ENCODE assay signal across 16 cellular contexts in the genomic region with DNA sequence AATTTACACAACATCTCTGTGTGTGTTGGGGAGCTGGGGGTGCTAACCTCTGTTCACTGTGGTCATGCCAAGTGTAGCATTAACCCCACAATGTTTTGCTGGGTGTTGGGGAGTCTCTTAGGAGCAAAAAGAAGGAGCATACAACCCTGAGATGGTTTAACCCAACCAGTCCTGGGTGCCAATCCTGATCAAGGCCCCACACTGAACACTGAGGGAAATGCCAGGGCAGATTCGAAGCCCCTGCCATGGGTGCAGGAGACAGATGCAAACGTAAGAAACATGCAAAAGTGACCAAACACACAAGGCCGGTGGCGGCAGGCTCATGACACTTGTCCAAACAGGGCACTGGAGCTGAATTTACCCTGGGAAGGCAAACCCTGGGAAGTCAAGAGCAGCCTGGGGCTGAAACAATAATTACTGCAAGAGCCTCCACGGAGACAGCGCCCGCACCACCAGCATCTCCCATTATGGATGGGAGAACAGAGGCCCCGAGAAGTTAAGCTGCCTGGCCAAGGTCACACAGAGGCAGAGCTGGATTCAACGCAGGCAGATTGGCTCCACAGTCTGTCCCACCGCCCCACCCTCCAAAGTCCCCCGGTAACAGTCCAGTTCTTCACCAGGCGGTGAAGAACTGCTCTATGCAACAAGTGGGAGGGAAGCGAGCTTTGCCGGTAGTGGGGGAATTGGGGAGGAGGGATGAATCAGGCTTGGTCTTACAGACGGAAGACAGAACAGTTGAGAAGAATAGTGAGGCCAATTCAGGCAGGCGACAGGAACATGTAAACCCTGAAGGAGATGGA. TPM values are rescaled to one million over a fixed set of nuclear protein-coding genes. Genes with fewer than 3 reads are reported as not detected.
DNase-seq lines count a peak whose midpoint lies in the region; ATAC-seq and TF ChIP-seq lines count a peak whose summit lies in the region.
"Had no signal": no experiment of that assay in that cellular context is flagged by ENCODE, and none has a peak within 500 bp of the region (broad histone marks: within the 10 kb centered on the region; RNA-seq: fewer than 3 reads in every experiment).

No MANE protein-coding gene starts in this region.

- no peaks in the 10 kb centered on the region for H3K4me1 ChIP-seq in endodermal cell (ENCODE audit: control insufficient read depth, insufficient read depth, low read length)
- peaks cover 5 to 79% (median 60%) of the 10 kb centered on the region in 4 donors for H3K4me1 ChIP-seq in tibial nerve

- WGBS in endodermal cell (ENCODE audit: insufficient coverage in 1 of 2, insufficient read length in 1 of 2), 2 experiments = 82 to 90% methylated on average over 9 to 16 of the region's 16 CpGs
- WGBS in tibial nerve, 2 donors = 61 to 66% methylated on average over 16 of the region's 16 CpGs

- H3K27ac Mint-ChIP-seq in endodermal cell (no peak overlapping the region), neural crest cell (ENCODE audit: unreplicated experiment) (peak overlapping the region; percentile 35)

- H3K9me3 Mint-ChIP-seq in endodermal cell (no peaks in the 10 kb centered on the region), neural crest cell (no peaks in the 10 kb centered on the region)

- no peak for TF ChIP-seq CTCF in endodermal cell (conservative IDR thresholded peaks at IDR 0.05)
- TF ChIP-seq CTCF in neural crest cell (conservative IDR thresholded peaks at IDR 0.05) = no peak
- no peak for TF ChIP-seq CTCF in tibial nerve (IDR thresholded peaks at IDR 0.05)

- intact Hi-C loops in cardiac septum (cut with DNase I) (loop anchor here (5.0 to 10.0 kb wide), 3 partner anchors 145 to 1695 kb away; partner anchors contain the start of genes ENTPD6 and NXT1), Right ventricle myocardium superior (cut with DNase I) (loop anchor here (10.0 kb wide), 1 partner anchor 205 kb away; no protein-coding TSS in a partner anchor)

- peaks cover 68% of the 10 kb centered on the region for H3K27me3 Mint-ChIP-seq in endodermal cell (ENCODE audit: insufficient read depth)
- peaks cover 14% of the 10 kb centered on the region for H3K27me3 Mint-ChIP-seq in neural crest cell (ENCODE audit: low read depth)

- TF ChIP-seq EP300 in tibial nerve (IDR thresholded peaks at IDR 0.05) = peak in 1 of 2 donors; percentile 6

- H3K9ac ChIP-seq in endodermal cell (ENCODE audit: extremely low read depth, low read length, poor library complexity, severe bottlenecking) = no peak overlapping the region

- H3K4me3 ChIP-seq in endodermal cell (ENCODE audit: low read length) = no peak overlapping the region
- no peak overlapping the region for H3K4me3 ChIP-seq in tibial nerve
- H3K4me3 ChIP-seq: left lung, pancreas had no signal

- H3K4me3 Mint-ChIP-seq in endodermal cell = no peak overlapping the region
- H3K4me3 Mint-ChIP-seq in neural crest cell = no peak overlapping the region

- ATAC-seq in Right ventricle myocardium superior (ENCODE audit: poor library complexity) (no peak), HG02678 (IDR thresholded peaks at IDR 0.05; ENCODE audit: unreplicated experiment) (no peak), HG03097 (IDR thresholded peaks at IDR 0.05; ENCODE audit: low FRiP score, unreplicated experiment) (no peak)

- H3K4me1 Mint-ChIP-seq in endodermal cell (no peaks in the 10 kb centered on the region), neural crest cell (peaks cover 30% of the 10 kb centered on the region)

- H3K27me3 ChIP-seq in endodermal cell (ENCODE audit: control insufficient read depth, insufficient read depth, low read length, poor library complexity, severe bottlenecking) (peaks cover 69% of the 10 kb centered on the region), tibial nerve (no peaks in the 10 kb centered on the region)
- H3K27me3 ChIP-seq: left lung, pancreas had no signal

- H3K36me3 ChIP-seq in endodermal cell (ENCODE audit: control insufficient read depth, insufficient read depth, low read length) (no peaks in the 10 kb centered on the region), tibial nerve (peaks cover 3 to 32% (median 16%) of the 10 kb centered on the region in 3 donors)

- H3K27ac ChIP-seq in endodermal cell (ENCODE audit: low read depth, low read length) (no peak overlapping the region), tibial nerve (peak overlapping the region in 3 of 4 donors; percentile 24 to 96 (median 95))
- H3K27ac ChIP-seq: left lung had no signal

- no peak for TF ChIP-seq POLR2A in tibial nerve (IDR thresholded peaks at IDR 0.05)

- H3K36me3 Mint-ChIP-seq in endodermal cell (ENCODE audit: low read depth) (no peaks in the 10 kb centered on the region), neural crest cell (ENCODE audit: low read depth) (no peaks in the 10 kb centered on the region)

- no peaks in the 10 kb centered on the region for H3K9me3 ChIP-seq in endodermal cell (ENCODE audit: control insufficient read depth, low read length)
- no peaks in the 10 kb centered on the region for H3K9me3 ChIP-seq in tibial nerve
- H3K9me3 ChIP-seq: left lung, pancreas had no signal

- DNase-seq in cardiac septum (ENCODE audit: low spot score) = peak; percentile 72
- DNase-seq in Right ventricle myocardium superior = no peak
- DNase-seq in endodermal cell = peak; percentile 28
- no peak for DNase-seq in neural crest cell (ENCODE audit: low read depth, low spot score)
- DNase-seq in tibial nerve (ENCODE audit: low spot score in 2 of 2) = peak in 1 of 2 donors; percentile 12
- no peak for DNase-seq in SIG-M5 treated with dmso at 0.1 percent for 504 hours (lab: John Stamatoyannopoulos, UW; ENCODE audit: unreplicated experiment)
- DNase-seq: AML-193; Kasumi-1; NCI-H2029 treated with DMSO at 0.1 percent for 48 hours; NCI-H69; stimulated activated CD4-positive, alpha-beta T cell treated with anti-CD3 and anti-CD28 coated beads, Interleukin-2, amount 100 ng/mL, for 24 hours had no signal

RNA-seq across cellular contexts. Expression of gene ACSS1, which starts 8.5 kb away (rescaled TPM):
- total RNA-seq in cardiac septum (47.6 TPM), Right ventricle myocardium superior (143 TPM), endodermal cell (under 1 TPM in 1 of 2 donors, not detected in 1; 0.22 TPM), neural crest cell (13.1 and 14.0 TPM in 2 replicates), tibial nerve (10 to 100 TPM; 38.5 to 55.5 (median 42.2) TPM)
- polyA plus RNA-seq in endodermal cell (2013, experiment 1 of 2) = 0.68 TPM
- polyA plus RNA-seq in endodermal cell (2013, experiment 2 of 2) = 0.50 TPM

RNA-seq across cellular contexts. Expression of gene VSX1, which starts 32.5 kb away (rescaled TPM):
- total RNA-seq in cardiac septum = 0.54 TPM
- total RNA-seq in Right ventricle myocardium superior = 0.30 TPM
- total RNA-seq in endodermal cell = not detected
- polyA plus RNA-seq in endodermal cell (2013, experiment 1 of 2) = 0.39 TPM
- not detected for polyA plus RNA-seq in endodermal cell (2013, experiment 2 of 2)
- 3.8 and 4.2 TPM in 2 replicates for total RNA-seq in neural crest cell
- total RNA-seq in tibial nerve = not detected
- total RNA-seq: activated CD8-positive, alpha-beta memory T cell treated with anti-CD3 and anti-CD28 coated beads for 36 hours; left lung had no signal

RNA-seq across cellular contexts. Expression of gene APMAP, which starts 56.9 kb away (rescaled TPM):
- total RNA-seq in cardiac septum (28.2 TPM), Right ventricle myocardium superior (23.2 TPM), endodermal cell (10 to 100 TPM; 60.2 to 65.6 TPM), neural crest cell (85.0 and 88.6 TPM in 2 replicates), tibial nerve (10 to 100 TPM; 45.3 to 83.1 (median 54.1) TPM)
- polyA plus RNA-seq in endodermal cell (2013, experiment 1 of 2) = 76.8 TPM
- 70.0 TPM for polyA plus RNA-seq in endodermal cell (2013, experiment 2 of 2)

Comparison
In these comparisons a context has a peak if more than half of its experiments do, and no peak if none do; other contexts are left out.
1. DNase-seq: peak in cardiac septum (single experiment) and endodermal cell (single experiment); none in Right ventricle myocardium superior (single experiment), neural crest cell (single experiment) and SIG-M5 treated with dmso at 0.1 percent for 504 hours (single experiment).
2. RNA of gene ACSS1, which starts 8.5 kb away (total RNA-seq): 143 TPM in Right ventricle myocardium superior (single experiment), 47.6 TPM in cardiac septum (single experiment), 38.5 to 55.5 TPM in tibial nerve and 13.1 to 14.0 TPM in neural crest cell; 0.22 TPM in endodermal cell; every median in the first group is over 10 times any median in the second.